ENCODE assay signal across 20 cellular contexts in the genomic region with DNA sequence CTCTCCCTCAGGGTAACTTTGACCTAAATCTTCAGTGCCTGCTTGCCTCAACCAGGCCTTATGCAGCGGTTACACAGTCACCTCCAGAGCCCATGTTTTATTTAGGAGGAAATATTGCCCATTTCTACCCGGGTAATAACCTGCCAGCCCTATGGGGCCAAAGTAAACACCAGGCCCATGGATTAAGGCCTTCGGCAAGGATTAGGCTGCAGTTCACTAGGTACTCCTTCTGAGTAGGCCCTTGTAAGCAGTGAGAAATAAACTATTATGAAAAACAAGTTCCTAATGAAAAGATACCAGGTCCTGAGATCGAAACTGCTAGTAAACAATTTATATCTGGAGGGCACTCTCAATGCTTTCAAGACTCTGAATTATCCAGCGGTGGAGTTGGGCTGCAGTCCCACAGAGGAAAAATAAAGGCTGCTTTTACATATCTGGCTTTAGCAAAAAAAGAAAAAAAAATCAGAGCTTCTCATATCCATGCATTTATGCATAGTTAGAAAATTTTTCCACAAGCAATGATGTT. TPM values are rescaled to one million over a fixed set of nuclear protein-coding genes. Genes with fewer than 3 reads are reported as not detected.
A peak's percentile ranks its signal among the peaks of the same experiment; 100 is the strongest.
DNase-seq lines count a peak whose midpoint lies in the region; ATAC-seq and TF ChIP-seq lines count a peak whose summit lies in the region.
"Had no signal": no experiment of that assay in that cellular context is flagged by ENCODE, and none has a peak within 500 bp of the region (broad histone marks: within the 10 kb centered on the region; RNA-seq: fewer than 3 reads in every experiment).

No MANE protein-coding gene starts in this region.

- ATAC-seq in HG02852 (IDR thresholded peaks at IDR 0.05; ENCODE audit: unreplicated experiment), result no peak
- no peak for ATAC-seq in activated naive CD4-positive, alpha-beta T cell treated with anti-CD3 and anti-CD28 coated beads, Interleukin-2, amount 50 U/mL, for 72 hours
- ATAC-seq in activated T-helper 17 cell treated with anti-CD3 and anti-CD28 coated beads, Interleukin-2, amount 50 U/mL, for 72 hours (replicated peaks), result no peak
- ATAC-seq: activated CD8-positive, alpha-beta T cell treated with anti-CD3 and anti-CD28 coated beads for 36 hours; heart left ventricle had no signal

- H3K27me3 ChIP-seq in H7 (ENCODE audit: control insufficient read depth, insufficient read depth, low read length), result peaks cover 100% of the 10 kb centered on the region
- H3K27me3 ChIP-seq in mucosa of rectum (ENCODE audit: control insufficient read depth in 2 of 2, insufficient read depth in 2 of 2, low read length in 2 of 2), result peaks cover 0 to 19% of the 10 kb centered on the region in 2 donors
- peaks cover 33% of the 10 kb centered on the region for H3K27me3 ChIP-seq in suprapubic skin

- H3K9me3 ChIP-seq in mucosa of rectum (ENCODE audit: control insufficient read depth in 2 of 2, low read length in 2 of 2) (no peaks in the 10 kb centered on the region), suprapubic skin (no peaks in the 10 kb centered on the region)
- H3K9me3 ChIP-seq: heart left ventricle had no signal

- no peak overlapping the region for H3K4me3 ChIP-seq in H7 (ENCODE audit: insufficient read depth, low read depth, low read length)
- peak overlapping the region; percentile 64 to 79 for H3K4me3 ChIP-seq in mucosa of rectum (ENCODE audit: low read length in 2 of 2)
- H3K4me3 ChIP-seq in suprapubic skin, result peak overlapping the region; percentile 32
- H3K4me3 ChIP-seq: heart left ventricle, SK-N-MC had no signal

- H3K9me3 Mint-ChIP-seq in activated naive CD4-positive, alpha-beta T cell treated with anti-CD3 and anti-CD28 coated beads, Interleukin-2, amount 50 U/mL, for 72 hours, result no peaks in the 10 kb centered on the region
- H3K9me3 Mint-ChIP-seq in activated T-helper 17 cell treated with anti-CD3 and anti-CD28 coated beads, Interleukin-2, amount 50 U/mL, for 72 hours, result no peaks in the 10 kb centered on the region
- H3K9me3 Mint-ChIP-seq: activated CD8-positive, alpha-beta T cell treated with anti-CD3 and anti-CD28 coated beads for 36 hours; activated T-helper 1 cell treated with anti-CD3 and anti-CD28 coated beads, Interleukin-12 subunit alpha, Interleukin-12 subunit beta, Interleukin-2, Interleukin-4 antibody, amounts not matched to agents 30 ng/mL and 10 ng/mL and 1 ng/mL, durations not matched to agents 14 hours and 24 hours and 36 hours had no signal

- DNase-seq in H7, result peak; percentile 33
- DNase-seq in suprapubic skin (ENCODE audit: low spot score in 2 of 2), result peak in 1 of 2 donors; percentile 11
- DNase-seq in activated naive CD4-positive, alpha-beta T cell treated with anti-CD3 and anti-CD28 coated beads, Interleukin-2, amount 50 U/mL, for 72 hours (ENCODE audit: low spot score in 2 of 2), result no peak
- no peak for DNase-seq in NCI-H2171 (lab: John Stamatoyannopoulos, UW)
- DNase-seq: activated CD8-positive, alpha-beta T cell treated with anti-CD3 and anti-CD28 coated beads for 36 hours; amygdala; DMS 273 treated with DMSO at 0.1 percent for 48 hours; KG1; kidney glomerular epithelial cell; NCI-H1417 treated with DMSO at 0.1 percent for 48 hours; stimulated activated CD4-positive, alpha-beta T cell treated with anti-CD3 and anti-CD28 coated beads, Interleukin-4, amount 100 ng/mL, for 1 hour had no signal

- no peak overlapping the region for H3K4me3 Mint-ChIP-seq in activated T-helper 17 cell treated with anti-CD3 and anti-CD28 coated beads, Interleukin-2, amount 50 U/mL, for 72 hours
- H3K4me3 Mint-ChIP-seq: activated CD8-positive, alpha-beta T cell treated with anti-CD3 and anti-CD28 coated beads for 36 hours; activated T-helper 1 cell treated with anti-CD3 and anti-CD28 coated beads, Interleukin-12 subunit alpha, Interleukin-12 subunit beta, Interleukin-2, Interleukin-4 antibody, amounts not matched to agents 30 ng/mL and 10 ng/mL and 1 ng/mL, durations not matched to agents 14 hours and 24 hours and 36 hours had no signal

- no peak for TF ChIP-seq CTCF in VCaP (conservative IDR thresholded peaks at IDR 0.05)
- TF ChIP-seq CTCF in suprapubic skin (IDR thresholded peaks at IDR 0.05), result no peak

- H3K27ac Mint-ChIP-seq in activated naive CD4-positive, alpha-beta T cell treated with anti-CD3 and anti-CD28 coated beads, Interleukin-2, amount 50 U/mL, for 72 hours, result no peak overlapping the region
- no peak overlapping the region for H3K27ac Mint-ChIP-seq in activated T-helper 17 cell treated with anti-CD3 and anti-CD28 coated beads, Interleukin-2, amount 50 U/mL, for 72 hours
- H3K27ac Mint-ChIP-seq: activated CD8-positive, alpha-beta T cell treated with anti-CD3 and anti-CD28 coated beads for 36 hours; activated T-helper 1 cell treated with anti-CD3 and anti-CD28 coated beads, Interleukin-12 subunit alpha, Interleukin-12 subunit beta, Interleukin-2, Interleukin-4 antibody, amounts not matched to agents 30 ng/mL and 10 ng/mL and 1 ng/mL, durations not matched to agents 14 hours and 24 hours and 36 hours had no signal

- H3K36me3 Mint-ChIP-seq in activated naive CD4-positive, alpha-beta T cell treated with anti-CD3 and anti-CD28 coated beads, Interleukin-2, amount 50 U/mL, for 72 hours, result peaks cover 0 to 4% of the 10 kb centered on the region in 2 donors
- no peaks in the 10 kb centered on the region for H3K36me3 Mint-ChIP-seq in activated T-helper 17 cell treated with anti-CD3 and anti-CD28 coated beads, Interleukin-2, amount 50 U/mL, for 72 hours (ENCODE audit: low read depth)

- peaks cover 44% of the 10 kb centered on the region for H3K27me3 Mint-ChIP-seq in activated T-helper 17 cell treated with anti-CD3 and anti-CD28 coated beads, Interleukin-2, amount 50 U/mL, for 72 hours

- peak overlapping the region; percentile 92 to 96 for H3K9ac ChIP-seq in mucosa of rectum (ENCODE audit: low read depth in 1 of 2, low read length in 2 of 2)

- H3K4me1 ChIP-seq in mucosa of rectum (ENCODE audit: control insufficient read depth in 2 of 2, insufficient read depth in 2 of 2, low read length in 2 of 2) (peaks cover 41 to 64% of the 10 kb centered on the region in 2 donors), suprapubic skin (peaks cover 46% of the 10 kb centered on the region)

- H3K36me3 ChIP-seq in H7 (replicated peaks; ENCODE audit: control insufficient read depth, insufficient read depth, low read length) (no peaks in the 10 kb centered on the region), mucosa of rectum (ENCODE audit: control insufficient read depth in 2 of 2, insufficient read depth in 2 of 2, low read length in 2 of 2) (no peaks in the 10 kb centered on the region), suprapubic skin (no peaks in the 10 kb centered on the region)
- H3K36me3 ChIP-seq: heart left ventricle had no signal

- H3K27ac ChIP-seq in VCaP, result peak overlapping the region; percentile 99
- peak overlapping the region; percentile 96 for H3K27ac ChIP-seq in mucosa of rectum (ENCODE audit: low read depth in 2 of 2, low read length in 2 of 2)
- H3K27ac ChIP-seq in suprapubic skin, result peak overlapping the region; percentile 68
- H3K27ac ChIP-seq: SK-N-MC had no signal

- TF ChIP-seq EP300 in suprapubic skin (IDR thresholded peaks at IDR 0.05), result no peak

- WGBS in suprapubic skin, result 48% methylated on average over 5 of the region's 5 CpGs

- H3K4me1 Mint-ChIP-seq in activated T-helper 17 cell treated with anti-CD3 and anti-CD28 coated beads, Interleukin-2, amount 50 U/mL, for 72 hours, result peaks cover 5% of the 10 kb centered on the region

- no peak for TF ChIP-seq POLR2A in suprapubic skin (IDR thresholded peaks at IDR 0.05)

RNA-seq across cellular contexts. Expression of gene HOXA10, which starts 3.7 kb away (rescaled TPM):
- total RNA-seq in H7 (2014; rRNA removed; shearing (Covaris generic)), result not detected in 2 replicates
- total RNA-seq in suprapubic skin, result 1 to 10 TPM; 4.7 to 8.9 (median 6.0) TPM
- not detected for total RNA-seq in activated naive CD4-positive, alpha-beta T cell treated with anti-CD3 and anti-CD28 coated beads, Interleukin-2, amount 50 U/mL, for 72 hours
- total RNA-seq in activated T-helper 17 cell treated with anti-CD3 and anti-CD28 coated beads, Interleukin-2, amount 50 U/mL, for 72 hours, result not detected
- total RNA-seq: activated CD8-positive, alpha-beta T cell treated with anti-CD3 and anti-CD28 coated beads for 36 hours; activated T-helper 1 cell treated with anti-CD3 and anti-CD28 coated beads, Interleukin-12 subunit alpha, Interleukin-12 subunit beta, Interleukin-2, Interleukin-4 antibody, amounts not matched to agents 30 ng/mL and 10 ng/mL and 1 ng/mL, durations not matched to agents 14 hours and 24 hours and 36 hours had no signal

RNA-seq across cellular contexts. Expression of gene HOXA11, which starts 7.2 kb away (rescaled TPM):
- not detected in 2 replicates for total RNA-seq in H7 (2014; rRNA removed; shearing (Covaris generic))
- 1 to 10 TPM in 1 of 4 donors, under 1 TPM in 2, not detected in 1; 0.34 to 1.2 (median 0.95) TPM for total RNA-seq in suprapubic skin
- total RNA-seq in activated naive CD4-positive, alpha-beta T cell treated with anti-CD3 and anti-CD28 coated beads, Interleukin-2, amount 50 U/mL, for 72 hours, result not detected
- not detected for total RNA-seq in activated T-helper 17 cell treated with anti-CD3 and anti-CD28 coated beads, Interleukin-2, amount 50 U/mL, for 72 hours
- total RNA-seq: activated T-helper 1 cell treated with anti-CD3 and anti-CD28 coated beads, Interleukin-12 subunit alpha, Interleukin-12 subunit beta, Interleukin-2, Interleukin-4 antibody, amounts not matched to agents 30 ng/mL and 10 ng/mL and 1 ng/mL, durations not matched to agents 14 hours and 24 hours and 36 hours; heart left ventricle; mucosa of gallbladder; pulmonary artery endothelial cell had no signal

RNA-seq across cellular contexts. Expression of gene HOXA9, which starts 12.5 kb away (rescaled TPM):
- not detected in 2 replicates for total RNA-seq in H7 (2014; rRNA removed; shearing (Covaris generic))
- total RNA-seq in suprapubic skin, result 10 to 100 TPM; 26.7 to 64.8 (median 48.7) TPM
- total RNA-seq in activated naive CD4-positive, alpha-beta T cell treated with anti-CD3 and anti-CD28 coated beads, Interleukin-2, amount 50 U/mL, for 72 hours, result not detected
- not detected for total RNA-seq in activated T-helper 17 cell treated with anti-CD3 and anti-CD28 coated beads, Interleukin-2, amount 50 U/mL, for 72 hours
- total RNA-seq: activated CD8-positive, alpha-beta T cell treated with anti-CD3 and anti-CD28 coated beads for 36 hours; activated T-helper 1 cell treated with anti-CD3 and anti-CD28 coated beads, Interleukin-12 subunit alpha, Interleukin-12 subunit beta, Interleukin-2, Interleukin-4 antibody, amounts not matched to agents 30 ng/mL and 10 ng/mL and 1 ng/mL, durations not matched to agents 14 hours and 24 hours and 36 hours had no signal

RNA-seq across cellular contexts. Expression of gene HOXA7, which starts 21.4 kb away (rescaled TPM):
- total RNA-seq in H7 (2014; rRNA removed; shearing (Covaris generic)), result not detected in 2 replicates
- 10 to 100 TPM; 14.8 to 23.6 (median 17.5) TPM for total RNA-seq in suprapubic skin
- not detected for total RNA-seq in activated naive CD4-positive, alpha-beta T cell treated with anti-CD3 and anti-CD28 coated beads, Interleukin-2, amount 50 U/mL, for 72 hours
- not detected for total RNA-seq in activated T-helper 17 cell treated with anti-CD3 and anti-CD28 coated beads, Interleukin-2, amount 50 U/mL, for 72 hours
- total RNA-seq: activated CD8-positive, alpha-beta T cell treated with anti-CD3 and anti-CD28 coated beads for 36 hours; activated T-helper 1 cell treated with anti-CD3 and anti-CD28 coated beads, Interleukin-12 subunit alpha, Interleukin-12 subunit beta, Interleukin-2, Interleukin-4 antibody, amounts not matched to agents 30 ng/mL and 10 ng/mL and 1 ng/mL, durations not matched to agents 14 hours and 24 hours and 36 hours; mucosa of gallbladder had no signal

RNA-seq across cellular contexts. Expression of gene HOXA13, which starts 22.0 kb away (rescaled TPM):
- not detected in 2 replicates for total RNA-seq in H7 (2014; rRNA removed; shearing (Covaris generic))
- total RNA-seq in suprapubic skin, result under 1 TPM in 1 of 4 donors, not detected in 3; 0.17 TPM
- not detected for total RNA-seq in activated naive CD4-positive, alpha-beta T cell treated with anti-CD3 and anti-CD28 coated beads, Interleukin-2, amount 50 U/mL, for 72 hours
- not detected for total RNA-seq in activated T-helper 17 cell treated with anti-CD3 and anti-CD28 coated beads, Interleukin-2, amount 50 U/mL, for 72 hours
- total RNA-seq: activated CD8-positive, alpha-beta T cell treated with anti-CD3 and anti-CD28 coated beads for 36 hours; activated T-helper 1 cell treated with anti-CD3 and anti-CD28 coated beads, Interleukin-12 subunit alpha, Interleukin-12 subunit beta, Interleukin-2, Interleukin-4 antibody, amounts not matched to agents 30 ng/mL and 10 ng/mL and 1 ng/mL, durations not matched to agents 14 hours and 24 hours and 36 hours; heart left ventricle; pulmonary artery endothelial cell had no signal

Comparison
In these comparisons a context has a peak if more than half of its experiments do, and no peak if none do; other contexts are left out.
1. RNA of gene HOXA9, which starts 12.5 kb away (total RNA-seq): 26.7 to 64.8 TPM in suprapubic skin; not detected in activated naive CD4-positive, alpha-beta T cell treated with anti-CD3 and anti-CD28 coated beads, Interleukin-2, amount 50 U/mL, for 72 hours, not detected in H7 and not detected in activated T-helper 17 cell treated with anti-CD3 and anti-CD28 coated beads, Interleukin-2, amount 50 U/mL, for 72 hours; every median in the first group is over 10 times any median in the second.
2. Peak in every context shown above with its lines, with median percentiles within 50 percentile points of each other: H3K27ac ChIP-seq.